1 cellular context compared by ENCODE assay signal in the genomic region with DNA sequence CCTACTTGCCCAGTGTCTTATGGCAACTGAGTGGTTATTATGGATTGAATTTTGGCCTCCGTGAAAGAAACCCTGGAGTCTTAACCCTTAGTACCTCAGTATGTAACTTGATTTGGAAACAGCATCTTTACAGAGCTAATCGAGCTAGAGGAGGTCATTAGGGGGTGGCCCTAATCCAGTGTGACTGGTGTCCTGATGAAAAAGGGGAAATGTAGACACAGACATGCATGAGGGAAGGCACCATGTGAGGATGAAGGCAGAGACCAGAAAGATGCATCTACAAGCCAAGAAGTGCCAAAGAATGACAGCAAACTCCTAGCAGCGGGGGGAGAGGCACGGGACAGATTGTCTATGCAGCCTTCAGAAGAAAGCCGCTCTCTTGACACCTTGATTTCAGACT.
TF ChIP-seq lines count a peak whose summit lies in the region.

No MANE protein-coding gene starts in this region.

TF ChIP-seq in IMR-90, 13 proteins besides CTCF, POLR2A, EP300 and RAD21:
- no peak for TF ChIP-seq MXI1 (IDR thresholded peaks at IDR 0.05; ENCODE audit: borderline replicate concordance, low read depth, low read length)
- TF ChIP-seq RFX5 (IDR thresholded peaks at IDR 0.05; ENCODE audit: low read depth, low read length), result no peak
- no peak for TF ChIP-seq ELK1 (IDR thresholded peaks at IDR 0.05; ENCODE audit: borderline replicate concordance, low read depth, low read length)
- no peak for TF ChIP-seq BHLHE40 (IDR thresholded peaks at IDR 0.05; ENCODE audit: low read depth, low read length)
- no peak for TF ChIP-seq CEBPB (IDR thresholded peaks at IDR 0.05; ENCODE audit: low read depth, low read length)
- no peak for TF ChIP-seq RCOR1 (IDR thresholded peaks at IDR 0.05; ENCODE audit: insufficient replicate concordance, low read length)
